ENCODE assay signal across 1 cellular context in the genomic region with DNA sequence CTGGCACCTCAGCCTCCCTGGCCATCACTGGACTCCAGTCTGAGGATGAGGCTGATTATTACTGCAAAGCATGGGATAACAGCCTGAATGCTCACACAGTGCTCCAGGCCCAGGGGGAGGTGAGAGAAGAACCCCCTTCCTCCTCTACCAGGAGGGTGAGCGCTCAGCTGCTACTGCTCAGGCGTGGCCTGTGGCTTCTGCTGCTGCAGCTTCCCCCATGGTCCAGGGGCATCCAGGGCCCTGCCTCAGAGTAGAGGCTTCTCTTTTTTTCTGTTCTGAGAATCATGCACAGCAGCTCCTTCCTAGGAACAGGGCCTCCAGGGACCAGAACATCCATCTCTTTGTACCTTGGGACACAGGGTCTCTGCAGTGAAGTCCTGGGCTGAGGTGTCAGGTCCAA.
TF ChIP-seq lines count a peak whose summit lies in the region.

No MANE protein-coding gene starts in this region.

TF ChIP-seq in H1, 55 proteins besides CTCF, POLR2A, EP300 and RAD21:
- 0 out of 2 replicates have a peak, but pooled peaks have one; percentile 6 for TF ChIP-seq SUZ12 (IDR thresholded peaks at IDR 0.05; ENCODE audit: low read length)
- no peak for TF ChIP-seq JUND (IDR thresholded peaks at IDR 0.05; ENCODE audit: low read length)
- TF ChIP-seq RBBP5 (IDR thresholded peaks at IDR 0.05; ENCODE audit: borderline replicate concordance, low read depth, low read length) = no peak
- TF ChIP-seq KDM5A (IDR thresholded peaks at IDR 0.05; ENCODE audit: low read length) = no peak
